ENCODE assay signal across 10 cellular contexts in genomic region chr5:147481857-147482256, GRCh38. TPM values are rescaled to one million over a fixed set of nuclear protein-coding genes. Genes with fewer than 3 reads are reported as not detected.
DNase-seq lines count a peak whose midpoint lies in the region; ATAC-seq and TF ChIP-seq lines count a peak whose summit lies in the region.
"Had no signal": no experiment of that assay in that cellular context is flagged by ENCODE, and none has a peak within 500 bp of the region (broad histone marks: within the 10 kb centered on the region; RNA-seq: fewer than 3 reads in every experiment).

No MANE protein-coding gene starts in this region.

- H3K36me3 ChIP-seq in OCI-LY3 (replicated peaks; ENCODE audit: low read depth, low read length) (no peaks in the 10 kb centered on the region), left lung (no peaks in the 10 kb centered on the region)
- H3K36me3 ChIP-seq: vagina had no signal

- no peaks in the 10 kb centered on the region for H3K27me3 ChIP-seq in OCI-LY3 (ENCODE audit: low read depth, low read length)
- no peaks in the 10 kb centered on the region for H3K27me3 ChIP-seq in left lung
- H3K27me3 ChIP-seq: vagina had no signal

- no peak overlapping the region for H3K4me3 Mint-ChIP-seq in activated T-cell treated with anti-CD3 and anti-CD28 coated beads, Interleukin-2, amount 50 U/mL, for 4 hours
- H3K4me3 Mint-ChIP-seq: activated naive CD8-positive, alpha-beta T cell had no signal

- TF ChIP-seq CTCF in OCI-LY3 (IDR thresholded peaks at IDR 0.05; ENCODE audit: low read depth, low read length): no peak
- TF ChIP-seq CTCF in left lung (IDR thresholded peaks at IDR 0.05): no peak

- H3K4me1 ChIP-seq in OCI-LY3 (ENCODE audit: low read length) (peaks cover 21% of the 10 kb centered on the region), left lung (peaks cover 15 to 45% of the 10 kb centered on the region in 2 donors)

- no peaks in the 10 kb centered on the region for H3K4me1 Mint-ChIP-seq in activated T-cell treated with anti-CD3 and anti-CD28 coated beads, Interleukin-2, amount 50 U/mL, for 4 hours (ENCODE audit: low read depth)

- H3K36me3 Mint-ChIP-seq in activated T-cell treated with anti-CD3 and anti-CD28 coated beads, Interleukin-2, amount 50 U/mL, for 4 hours (ENCODE audit: insufficient read depth): no peaks in the 10 kb centered on the region
- H3K36me3 Mint-ChIP-seq: activated naive CD8-positive, alpha-beta T cell had no signal

- no peak overlapping the region for H3K4me3 ChIP-seq in OCI-LY3 (ENCODE audit: low read length)
- no peak overlapping the region for H3K4me3 ChIP-seq in left lung
- H3K4me3 ChIP-seq: vagina had no signal

- no peak overlapping the region for H2AFZ ChIP-seq in OCI-LY3 (ENCODE audit: low read depth, low read length)

- H4K20me1 ChIP-seq in OCI-LY3 (ENCODE audit: insufficient read depth, low read length): no peaks in the 10 kb centered on the region

- peak; percentile 44 for DNase-seq in GM03348 (ENCODE audit: low spot score)
- DNase-seq in H4 (ENCODE audit: low spot score): peak; percentile 41
- DNase-seq in left lung: no peak
- DNase-seq in activated T-cell treated with anti-CD3 and anti-CD28 coated beads, Interleukin-2, amount 50 U/mL, for 4 hours: no peak
- DNase-seq in cerebellar nuclear complex (lab: John Stamatoyannopoulos, UW): no peak
- no peak for DNase-seq in COR-L47 (lab: John Stamatoyannopoulos, UW)

- peaks cover 4% of the 10 kb centered on the region for H3K9me3 Mint-ChIP-seq in activated T-cell treated with anti-CD3 and anti-CD28 coated beads, Interleukin-2, amount 50 U/mL, for 4 hours

- H3K27ac ChIP-seq in OCI-LY3 (ENCODE audit: low read length) (no peak overlapping the region; the same call in 1 of the 2 replicates), left lung (peak overlapping the region; percentile 76 to 89)
- H3K27ac ChIP-seq: vagina had no signal

- intact Hi-C loops in left lung (cut with DNase I): no loop called here

- H3K4me2 ChIP-seq in OCI-LY3 (ENCODE audit: low read length): peak overlapping the region; percentile 30

- peaks cover 9% of the 10 kb centered on the region for H3K27me3 Mint-ChIP-seq in activated T-cell treated with anti-CD3 and anti-CD28 coated beads, Interleukin-2, amount 50 U/mL, for 4 hours (ENCODE audit: low read depth)

- no peaks in the 10 kb centered on the region for H3K9me3 ChIP-seq in OCI-LY3 (ENCODE audit: insufficient read depth, low read length)
- H3K9me3 ChIP-seq in left lung: no peaks in the 10 kb centered on the region
- H3K9me3 ChIP-seq: vagina had no signal

- no peak overlapping the region for H3K9ac ChIP-seq in OCI-LY3 (ENCODE audit: low read length)

- H3K79me2 ChIP-seq in OCI-LY3 (ENCODE audit: low read length): no peaks in the 10 kb centered on the region

- ATAC-seq in left lung: peak; percentile 4
- ATAC-seq in activated T-cell treated with anti-CD3 and anti-CD28 coated beads, Interleukin-2, amount 50 U/mL, for 4 hours: no peak
- ATAC-seq in GM21737 (IDR thresholded peaks at IDR 0.05; ENCODE audit: unreplicated experiment): no peak

RNA-seq across cellular contexts. Expression of gene DPYSL3, which starts 28.0 kb away (rescaled TPM):
- total RNA-seq in H4 (2014; rRNA removed; shearing (Covaris generic)): 65.2 and 83.9 TPM in 2 replicates
- total RNA-seq in left lung: 10 to 100 TPM; 64.3 to 77.5 TPM
- under 1 TPM; 0.21 to 0.40 (median 0.30) TPM for total RNA-seq in activated T-cell treated with anti-CD3 and anti-CD28 coated beads, Interleukin-2, amount 50 U/mL, for 4 hours

Comparison
In these comparisons a context has a peak if more than half of its experiments do, and no peak if none do; other contexts are left out.
1. DNase-seq: peak in GM03348 (single experiment) and H4 (single experiment); none in left lung (0 of 2), activated T-cell treated with anti-CD3 and anti-CD28 coated beads, Interleukin-2, amount 50 U/mL, for 4 hours (single experiment), cerebellar nuclear complex (0 of 2) and COR-L47 (single experiment).
2. RNA of gene DPYSL3, which starts 28.0 kb away (total RNA-seq): 65.2 to 83.9 TPM in H4 and 64.3 to 77.5 TPM in left lung; 0.21 to 0.40 TPM in activated T-cell treated with anti-CD3 and anti-CD28 coated beads, Interleukin-2, amount 50 U/mL, for 4 hours; every median in the first group is over 10 times any median in the second.